ENCODE assay signal across 19 cellular contexts in the genomic region with DNA sequence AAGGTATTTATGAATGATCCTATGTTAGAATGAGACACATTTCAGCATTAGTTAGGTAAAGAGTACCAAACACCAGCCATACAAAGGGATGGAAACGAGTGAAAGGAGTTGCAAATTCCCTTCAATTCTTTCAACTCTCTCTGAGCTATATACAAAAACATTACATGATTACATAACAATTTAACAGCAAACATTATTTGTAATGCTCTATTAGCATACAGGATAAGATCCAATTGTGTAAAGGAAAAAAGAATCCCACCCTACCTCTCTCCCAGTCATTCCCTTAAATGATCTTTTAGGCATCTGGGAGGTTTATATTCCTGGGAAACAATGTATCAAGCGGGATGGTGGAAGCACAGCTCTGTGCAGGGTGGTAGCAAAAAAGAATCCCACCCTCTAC.
A peak's percentile ranks its signal among the peaks of the same experiment; 100 is the strongest.
DNase-seq lines count a peak whose midpoint lies in the region; FAIRE-seq and TF ChIP-seq lines count a peak whose summit lies in the region.
"Had no signal": no experiment of that assay in that cellular context is flagged by ENCODE, and none has a peak within 500 bp of the region (broad histone marks: within the 10 kb centered on the region; RNA-seq: fewer than 3 reads in every experiment).

No MANE protein-coding gene starts in this region.

- no peak for DNase-seq in D721Med (ENCODE audit: insufficient read length, low spot score)
- DNase-seq in hepatocyte (ENCODE audit: low spot score): no peak
- DNase-seq in trophoblast cell: no peak
- no peak for DNase-seq in stimulated activated CD8-positive, alpha-beta memory T cell treated with anti-CD3 and anti-CD28 coated beads, Interleukin-4, amount 100 ng/mL, for 48 hours
- no peak for DNase-seq in NK-92 treated with Interleukin-12 subunit alpha and Interleukin-12 subunit beta, amount 100 ng/mL, for 24 hours (lab: John Stamatoyannopoulos, UW)
- no peak for DNase-seq in H54 (ENCODE audit: insufficient read length, low spot score)
- no peak for DNase-seq in posterior vena cava (ENCODE audit: low spot score)
- DNase-seq: Calu3, DMS 273 treated with DMSO at 0.1 percent for 48 hours, DMS53, DND-41, EL, GOT3, Karpas-422, KBM-7 had no signal

- H2AFZ ChIP-seq in hepatocyte (no peak overlapping the region), trophoblast cell (ENCODE audit: insufficient read depth, low read length, poor library complexity) (no peak overlapping the region)

- H3K9me3 ChIP-seq in HUES48 (ENCODE audit: control insufficient read depth, insufficient read depth, low read length): no peaks in the 10 kb centered on the region; the same call in 1 of the 2 replicates
- H3K9me3 ChIP-seq in hepatocyte (ENCODE audit: low read depth): no peaks in the 10 kb centered on the region
- no peaks in the 10 kb centered on the region for H3K9me3 ChIP-seq in trophoblast cell (ENCODE audit: insufficient read depth, low read depth, low read length)
- H3K9me3 ChIP-seq: HAP-1 had no signal

- H4K12ac ChIP-seq in trophoblast cell (ENCODE audit: low read depth, low read length): no peak overlapping the region

- H3K4me3 ChIP-seq in HUES48 (ENCODE audit: low read depth, low read length) (no peak overlapping the region), hepatocyte (no peak overlapping the region), trophoblast cell (ENCODE audit: low read depth, low read length) (no peak overlapping the region)
- H3K4me3 ChIP-seq: BLaER1 treated with 17β-estradiol and CSF1 and Interleukin-3, amounts not matched to agents 10 nM and 100 nM; HAP-1 had no signal

- H2AK5ac ChIP-seq in trophoblast cell (ENCODE audit: low read length): no peak overlapping the region

- peak overlapping the region; percentile 87 for H2BK12ac ChIP-seq in trophoblast cell (ENCODE audit: low read length)

- H3K27ac ChIP-seq in HUES48 (ENCODE audit: low read depth, low read length) (peak overlapping the region; percentile 62), hepatocyte (peak overlapping the region; percentile 47), trophoblast cell (ENCODE audit: low read depth, low read length) (no peak overlapping the region)
- H3K27ac ChIP-seq: BLaER1 treated with 17β-estradiol and CSF1 and Interleukin-3, amounts not matched to agents 10 nM and 100 nM had no signal

- H3K4me1 ChIP-seq in HUES48 (ENCODE audit: control insufficient read depth, insufficient read depth, low read length) (peaks cover 29% of the 10 kb centered on the region), hepatocyte (ENCODE audit: insufficient read depth) (peaks cover 43% of the 10 kb centered on the region), trophoblast cell (ENCODE audit: control insufficient read depth in 1 of 2, insufficient read depth in 2 of 2, low read length in 2 of 2) (peaks cover 5 to 17% of the 10 kb centered on the region in 2 experiments)

- H4K91ac ChIP-seq in trophoblast cell (ENCODE audit: low read depth, low read length): no peak overlapping the region

- H2BK120ac ChIP-seq in trophoblast cell (ENCODE audit: insufficient read depth, low read length, poor library complexity): no peak overlapping the region

- 92% methylated on average over 2 of the region's 2 CpGs for WGBS in hepatocyte (ENCODE audit: low lambda C conversion rate, missing lambda C conversion rate)
- no CpG with 5 or more reads among the region's 2 CpGs for WGBS in trophoblast cell (ENCODE audit: extremely low coverage, insufficient coverage, insufficient read length)

- H3K23ac ChIP-seq in trophoblast cell (ENCODE audit: low read length): no peak overlapping the region

- H3K9me2 ChIP-seq in hepatocyte (replicated peaks; ENCODE audit: insufficient read depth): no peaks in the 10 kb centered on the region

- no peaks in the 10 kb centered on the region for H4K20me1 ChIP-seq in hepatocyte (ENCODE audit: insufficient read depth, poor library complexity, severe bottlenecking)
- H4K20me1 ChIP-seq: BLaER1 treated with 17β-estradiol and CSF1 and Interleukin-3, amounts not matched to agents 10 nM and 100 nM had no signal

- H2BK5ac ChIP-seq in trophoblast cell (ENCODE audit: low read depth, low read length, poor library complexity): peak overlapping the region; percentile 63

- H3K9ac ChIP-seq in HUES48 (ENCODE audit: low read depth, low read length) (no peak overlapping the region), trophoblast cell (ENCODE audit: low read length) (no peak overlapping the region)
- H3K9ac ChIP-seq: BLaER1 treated with 17β-estradiol and CSF1 and Interleukin-3, amounts not matched to agents 10 nM and 100 nM had no signal

- TF ChIP-seq POLR2A in H54 (IDR thresholded peaks at IDR 0.05; ENCODE audit: low read depth, low read length): no peak

- H3K27me3 ChIP-seq in HUES48 (ENCODE audit: control insufficient read depth, insufficient read depth, low read length) (no peaks in the 10 kb centered on the region), hepatocyte (no peaks in the 10 kb centered on the region), trophoblast cell (ENCODE audit: insufficient read depth, low read length) (no peaks in the 10 kb centered on the region)
- H3K27me3 ChIP-seq: BLaER1 treated with 17β-estradiol and CSF1 and Interleukin-3, amounts not matched to agents 10 nM and 100 nM had no signal

- no peaks in the 10 kb centered on the region for H3K36me3 ChIP-seq in HUES48 (ENCODE audit: control insufficient read depth, insufficient read depth, low read length)
- H3K36me3 ChIP-seq in hepatocyte (replicated peaks; ENCODE audit: insufficient read depth, low read depth): no peaks in the 10 kb centered on the region
- H3K36me3 ChIP-seq in trophoblast cell (ENCODE audit: control insufficient read depth in 1 of 2, insufficient read depth in 2 of 2, low read length in 2 of 2): no peaks in the 10 kb centered on the region
- H3K36me3 ChIP-seq: BLaER1 treated with 17β-estradiol and CSF1 and Interleukin-3, amounts not matched to agents 10 nM and 100 nM; HAP-1 had no signal

- peak; percentile 69 for FAIRE-seq in D721Med (lab: Jason Lieb, UNC)
- no peak for FAIRE-seq in H54 (lab: Jason Lieb, UNC)
- FAIRE-seq: GM12891 had no signal

- peaks cover 15% of the 10 kb centered on the region for H3K79me1 ChIP-seq in trophoblast cell (ENCODE audit: low read length)

- TF ChIP-seq CTCF in D721Med (IDR thresholded peaks at IDR 0.05; ENCODE audit: insufficient read depth, missing control alignments): no peak
- TF ChIP-seq CTCF in hepatocyte (IDR thresholded peaks at IDR 0.05; ENCODE audit: poor library complexity): no peak

- no peak overlapping the region for H3K4me2 ChIP-seq in hepatocyte
- no peak overlapping the region for H3K4me2 ChIP-seq in trophoblast cell (ENCODE audit: low read length)

- intact Hi-C loops in posterior vena cava (cut with DNase I): no loop called here

- no peak overlapping the region for H3K14ac ChIP-seq in trophoblast cell (ENCODE audit: low read length)

- no peak overlapping the region for H4K8ac ChIP-seq in trophoblast cell (ENCODE audit: low read depth, low read length)

- H3K18ac ChIP-seq in trophoblast cell (ENCODE audit: low read length): no peak overlapping the region

- H3K79me2 ChIP-seq in hepatocyte: no peaks in the 10 kb centered on the region
- peaks cover 3% of the 10 kb centered on the region for H3K79me2 ChIP-seq in trophoblast cell (ENCODE audit: control insufficient read depth, insufficient read depth, low read length, poor library complexity)

- no peak overlapping the region for H3K4ac ChIP-seq in trophoblast cell (ENCODE audit: low read depth, low read length)
